7 cellular contexts compared by ENCODE assay signal in genomic region chr2:24046930-24047702, GRCh38. TPM values are rescaled to one million over a fixed set of nuclear protein-coding genes. Genes with fewer than 3 reads are reported as not detected.
A peak's percentile ranks its signal among the peaks of the same experiment; 100 is the strongest.
DNase-seq lines count a peak whose midpoint lies in the region; ATAC-seq and TF ChIP-seq lines count a peak whose summit lies in the region.

TSS of gene WDCP (minus strand) at chr2:24047391. CDS start at chr2:24039494, 7,897 bp downstream.

- H3K4me2 ChIP-seq in hepatocyte: peak within 1 kb of the TSS; percentile 76

- H3K79me2 ChIP-seq in hepatocyte: peaks cover 5% of the 10 kb centered on the region

- in situ Hi-C loops in astrocyte of the cerebellum (cut with HindIII; ENCODE audit: low sequenced_read_pairs): no loop called here

- under 1% methylated on average over 30 of the region's 38 CpGs for WGBS in hepatocyte (ENCODE audit: low lambda C conversion rate, missing lambda C conversion rate)

- no peaks in the 10 kb centered on the region for H3K36me3 ChIP-seq in hepatocyte (replicated peaks; ENCODE audit: insufficient read depth, low read depth)

- peak; percentile 91 for TF ChIP-seq POLR2A in GM18505 (IDR thresholded peaks at IDR 0.05; ENCODE audit: borderline replicate concordance, extremely low read depth, insufficient read depth, insufficient read length)

- peak; percentile 95 for DNase-seq in NCI-H2029 (lab: John Stamatoyannopoulos, UW)
- DNase-seq in T-helper 22 cell (ENCODE audit: low read depth): peak; percentile 93
- DNase-seq in astrocyte of the cerebellum (ENCODE audit: low read depth): peak; percentile 98
- DNase-seq in hepatocyte (ENCODE audit: low spot score): peak; percentile 97
- DNase-seq in renal cortical epithelial cell (ENCODE audit: low read depth): peak; percentile 98

- peak; percentile 97 for ATAC-seq in GM18505 (IDR thresholded peaks at IDR 0.05; ENCODE audit: unreplicated experiment)
- ATAC-seq in HG02973 (IDR thresholded peaks at IDR 0.05; ENCODE audit: unreplicated experiment): peak; percentile 99

- no peak within 1 kb of the TSS for H3K27ac ChIP-seq in hepatocyte

- H4K20me1 ChIP-seq in hepatocyte (ENCODE audit: insufficient read depth, poor library complexity, severe bottlenecking): no peaks in the 10 kb centered on the region

- H3K4me1 ChIP-seq in hepatocyte (ENCODE audit: insufficient read depth): peaks cover 10% of the 10 kb centered on the region

- TF ChIP-seq CTCF in astrocyte of the cerebellum (IDR thresholded peaks at IDR 0.05; ENCODE audit: low read depth, low read length, missing control alignments) (no peak), hepatocyte (IDR thresholded peaks at IDR 0.05; ENCODE audit: poor library complexity) (no peak)

- H3K4me3 ChIP-seq in astrocyte of the cerebellum (ENCODE audit: low read depth, low read length) (peak within 1 kb of the TSS; percentile 67), hepatocyte (peak within 1 kb of the TSS; percentile 45)

- H2AFZ ChIP-seq in hepatocyte: peak within 1 kb of the TSS; percentile 58

- H3K9me3 ChIP-seq in hepatocyte (ENCODE audit: low read depth): no peaks in the 10 kb centered on the region

- no peaks in the 10 kb centered on the region for H3K9me2 ChIP-seq in hepatocyte (replicated peaks; ENCODE audit: insufficient read depth)

- H3K27me3 ChIP-seq in hepatocyte: no peaks in the 10 kb centered on the region

RNA-seq across cellular contexts. Expression of gene WDCP, which starts in this region (rescaled TPM):
- total RNA-seq in hepatocyte (6.0 and 6.8 TPM in 2 replicates), renal cortical epithelial cell (8.7 and 14.3 TPM in 2 replicates)
- 1.4 and 2.4 TPM in 2 replicates for polyA plus RNA-seq in hepatocyte
